In genomic region chr7:152435384-152436278, GRCh38 we compare ENCODE assay signal across 1 cellular context.
TF ChIP-seq lines count a peak whose summit lies in the region.

TSS of gene KMT2C (minus strand) at chr7:152436003. CDS start at chr7:152435786, 217 bp downstream.

TF ChIP-seq in K562, 482 proteins besides CTCF, POLR2A, EP300 and RAD21 (continued from another document and continues in another):
- TF ChIP-seq RREB1 (CRISPR knock-in tag; IDR thresholded peaks at IDR 0.05): no peak
- TF ChIP-seq ZNF133 (CRISPR knock-in tag; IDR thresholded peaks at IDR 0.05): no peak
- no peak for TF ChIP-seq CTCFL (IDR thresholded peaks at IDR 0.05; ENCODE audit: borderline replicate concordance, insufficient read depth, low read depth, low read length, poor library complexity, severe bottlenecking)
- no peak for TF ChIP-seq ZNF644 (tag; IDR thresholded peaks at IDR 0.05; ENCODE audit: low read depth)
- TF ChIP-seq ESRRA (IDR thresholded peaks at IDR 0.05; ENCODE audit: borderline replicate concordance, low read depth): no peak
- TF ChIP-seq ZNF445 (CRISPR knock-in tag; IDR thresholded peaks at IDR 0.05; ENCODE audit: low read depth): no peak
- no peak for TF ChIP-seq POU5F1 (IDR thresholded peaks at IDR 0.05; ENCODE audit: borderline replicate concordance, low read depth, low read length, partially characterized antibody)
- no peak for TF ChIP-seq ZBTB5 (IDR thresholded peaks at IDR 0.05)
- TF ChIP-seq HDAC2 (IDR thresholded peaks at IDR 0.05): no peak
- TF ChIP-seq PHB (CRISPR knock-in tag; IDR thresholded peaks at IDR 0.05): no peak
- TF ChIP-seq TCFL5 (CRISPR knock-in tag; conservative IDR thresholded peaks at IDR 0.05): no peak
- no peak for TF ChIP-seq PHF20 (IDR thresholded peaks at IDR 0.05; ENCODE audit: partially characterized antibody)
- no peak for TF ChIP-seq PYGO2 (tag; IDR thresholded peaks at IDR 0.05)
- no peak for TF ChIP-seq ZNF699 (CRISPR knock-in tag; IDR thresholded peaks at IDR 0.05; ENCODE audit: insufficient replicate concordance)
- peak; percentile 44 for TF ChIP-seq CCNT2 (IDR thresholded peaks at IDR 0.05; ENCODE audit: borderline replicate concordance, extremely low read depth, insufficient read length, low read depth, low read length)
- TF ChIP-seq MAX (CRISPR knock-in tag; IDR thresholded peaks at IDR 0.05): no peak
- TF ChIP-seq ESRRB (CRISPR knock-in tag; IDR thresholded peaks at IDR 0.05; ENCODE audit: borderline replicate concordance): no peak
- no peak for TF ChIP-seq ZNF77 (CRISPR knock-in tag; IDR thresholded peaks at IDR 0.05)
- TF ChIP-seq PHTF2 (CRISPR knock-in tag; IDR thresholded peaks at IDR 0.05): no peak
- no peak for TF ChIP-seq TARDBP (IDR thresholded peaks at IDR 0.05)
- peak; percentile 28 to 44; a peak in 2 of 4 replicates for TF ChIP-seq NONO (IDR thresholded peaks at IDR 0.05; ENCODE audit: low read depth in 2 of 2, low read length in 1 of 2)
- TF ChIP-seq ZNF165 (CRISPR knock-in tag; IDR thresholded peaks at IDR 0.05; ENCODE audit: borderline replicate concordance): no peak
- 0 out of 2 replicates have a peak, but pooled peaks have one; percentile 10 for TF ChIP-seq TFAP4 (CRISPR knock-in tag; IDR thresholded peaks at IDR 0.05; ENCODE audit: borderline replicate concordance)
- TF ChIP-seq ZNF324 (CRISPR knock-in tag; IDR thresholded peaks at IDR 0.05): no peak
- peak; percentile 78 to 79 for TF ChIP-seq NRF1 (conservative IDR thresholded peaks at IDR 0.05 in 1 of 2, IDR thresholded peaks at IDR 0.05 in 1 of 2)
- no peak for TF ChIP-seq TAF7 (tag; IDR thresholded peaks at IDR 0.05)
- no peak for TF ChIP-seq PRMT5 (CRISPR knock-in tag; IDR thresholded peaks at IDR 0.05)
- no peak for TF ChIP-seq KHSRP (IDR thresholded peaks at IDR 0.05)
- TF ChIP-seq MCM2 (IDR thresholded peaks at IDR 0.05; ENCODE audit: low read depth): no peak
- TF ChIP-seq IRF9 (tag; IDR thresholded peaks at IDR 0.05): no peak
- no peak for TF ChIP-seq BCL6 (CRISPR knock-in tag; IDR thresholded peaks at IDR 0.05)
- TF ChIP-seq THRA (IDR thresholded peaks at IDR 0.05): no peak
- no peak for TF ChIP-seq KLF10 (CRISPR knock-in tag; IDR thresholded peaks at IDR 0.05)
- TF ChIP-seq ZNF766 (CRISPR knock-in tag; conservative IDR thresholded peaks at IDR 0.05): no peak; the same call in none of the 2 replicates
- TF ChIP-seq POLR2B (IDR thresholded peaks at IDR 0.05; ENCODE audit: low read depth, partially characterized antibody): peak; percentile 59
- peak; percentile 80 for TF ChIP-seq POLR2G (IDR thresholded peaks at IDR 0.05; ENCODE audit: low read depth, low read length)
- no peak for TF ChIP-seq ZNF311 (CRISPR knock-in tag; IDR thresholded peaks at IDR 0.05)
- no peak for TF ChIP-seq NFATC3 (IDR thresholded peaks at IDR 0.05)
- no peak; the same call in 1 of the 2 replicates for TF ChIP-seq HMGXB4 (CRISPR knock-in tag; IDR thresholded peaks at IDR 0.05)
- TF ChIP-seq TEAD2 (tag; IDR thresholded peaks at IDR 0.05): no peak
- no peak; the same call in 1 of the 2 replicates for TF ChIP-seq CTBP1 (IDR thresholded peaks at IDR 0.05; ENCODE audit: borderline replicate concordance)
- TF ChIP-seq SP2 (IDR thresholded peaks at IDR 0.05; ENCODE audit: extremely low read depth, low read depth, low read length, poor library complexity, severe bottlenecking): no peak
